8 cellular contexts compared by ENCODE assay signal in genomic region chr7:7567898-7568531, GRCh38. TPM values are rescaled to one million over a fixed set of nuclear protein-coding genes. Genes with fewer than 3 reads are reported as not detected.
DNase-seq lines count a peak whose midpoint lies in the region; ATAC-seq and TF ChIP-seq lines count a peak whose summit lies in the region.

No MANE protein-coding gene starts in this region.

- peak overlapping the region; percentile 94 to 99 (median 97) for H3K9ac ChIP-seq in BLaER1 treated with 17β-estradiol and CSF1 and Interleukin-3, amounts not matched to agents 10 nM and 100 nM
- H3K9ac ChIP-seq in KMS-11 = peak overlapping the region; percentile 84; the same call in 1 of the 2 replicates

- H3K9me3 Mint-ChIP-seq in central memory CD8-positive, alpha-beta T cell = no peaks in the 10 kb centered on the region
- H3K9me3 Mint-ChIP-seq in natural killer cell treated with Interleukin-12 subunit alpha and Interleukin-12 subunit beta and Interleukin-15 and Interleukin-18, amount 100 ng/mL, for 72 hours = no peaks in the 10 kb centered on the region

- H3K4me3 Mint-ChIP-seq in central memory CD8-positive, alpha-beta T cell = no peak overlapping the region
- H3K4me3 Mint-ChIP-seq in natural killer cell treated with Interleukin-12 subunit alpha and Interleukin-12 subunit beta and Interleukin-15 and Interleukin-18, amount 100 ng/mL, for 72 hours = peak overlapping the region; percentile 88

- peak overlapping the region; percentile 73 to 98 (median 89) for H3K4me2 ChIP-seq in BLaER1 treated with 17β-estradiol and CSF1 and Interleukin-3, amounts not matched to agents 10 nM and 100 nM
- peak overlapping the region; percentile 83 for H3K4me2 ChIP-seq in KMS-11

- peaks cover 4 to 35% (median 32%) of the 10 kb centered on the region in 11 experiments; a peak in 20 of 22 replicates for H3K9me3 ChIP-seq in BLaER1 treated with 17β-estradiol and CSF1 and Interleukin-3, amounts not matched to agents 10 nM and 100 nM (replicated peaks in 1 of 11)

- peaks cover 22 to 67% (median 28%) of the 10 kb centered on the region in 10 experiments for H3K4me1 ChIP-seq in BLaER1 treated with 17β-estradiol and CSF1 and Interleukin-3, amounts not matched to agents 10 nM and 100 nM
- peaks cover 27% of the 10 kb centered on the region for H3K4me1 ChIP-seq in KMS-11 (ENCODE audit: low read depth, poor library complexity, severe bottlenecking)

- H3K27ac ChIP-seq in BLaER1 treated with 17β-estradiol and CSF1 and Interleukin-3, amounts not matched to agents 10 nM and 100 nM = peak overlapping the region; percentile 92 to 98 (median 96); a peak in 20 of 22 replicates
- H3K27ac ChIP-seq in KMS-11 = peak overlapping the region; percentile 67; the same call in 1 of the 2 replicates

- H3K27ac Mint-ChIP-seq in central memory CD8-positive, alpha-beta T cell (ENCODE audit: low read depth) = peak overlapping the region; percentile 62
- peak overlapping the region; percentile 75 for H3K27ac Mint-ChIP-seq in natural killer cell treated with Interleukin-12 subunit alpha and Interleukin-12 subunit beta and Interleukin-15 and Interleukin-18, amount 100 ng/mL, for 72 hours

- H3K36me3 Mint-ChIP-seq in central memory CD8-positive, alpha-beta T cell (ENCODE audit: insufficient read depth) = peaks cover 8% of the 10 kb centered on the region
- peaks cover 11% of the 10 kb centered on the region for H3K36me3 Mint-ChIP-seq in natural killer cell treated with Interleukin-12 subunit alpha and Interleukin-12 subunit beta and Interleukin-15 and Interleukin-18, amount 100 ng/mL, for 72 hours

- peak overlapping the region; percentile 85; the same call in 1 of the 2 replicates for H2AFZ ChIP-seq in KMS-11 (ENCODE audit: low read depth)

- H3K4me1 Mint-ChIP-seq in central memory CD8-positive, alpha-beta T cell = peaks cover 35% of the 10 kb centered on the region
- H3K4me1 Mint-ChIP-seq in natural killer cell treated with Interleukin-12 subunit alpha and Interleukin-12 subunit beta and Interleukin-15 and Interleukin-18, amount 100 ng/mL, for 72 hours (ENCODE audit: low read depth in 2 of 2) = peaks cover 28 to 34% of the 10 kb centered on the region in 2 donors

- H3K36me3 ChIP-seq in BLaER1 treated with 17β-estradiol and CSF1 and Interleukin-3, amounts not matched to agents 10 nM and 100 nM = peaks cover 22 to 38% (median 34%) of the 10 kb centered on the region in 11 experiments
- no peaks in the 10 kb centered on the region for H3K36me3 ChIP-seq in KMS-11 (ENCODE audit: insufficient read depth)

- TF ChIP-seq CTCF in KMS-11 (conservative IDR thresholded peaks at IDR 0.05; ENCODE audit: low read depth, low read length) = no peak

- no peak for DNase-seq in central memory CD8-positive, alpha-beta T cell (ENCODE audit: low spot score in 2 of 2)
- DNase-seq in natural killer cell treated with Interleukin-12 subunit alpha and Interleukin-12 subunit beta and Interleukin-15 and Interleukin-18, amount 100 ng/mL, for 72 hours (ENCODE audit: low spot score) = no peak
- no peak for DNase-seq in NCI-H2081 treated with DMSO at 0.1 percent for 48 hours (lab: John Stamatoyannopoulos, UW)
- DNase-seq in foreskin melanocyte = no peak
- DNase-seq in putamen (ENCODE audit: low spot score) = no peak

- H3K27me3 ChIP-seq in BLaER1 treated with 17β-estradiol and CSF1 and Interleukin-3, amounts not matched to agents 10 nM and 100 nM = no peaks in the 10 kb centered on the region
- no peaks in the 10 kb centered on the region for H3K27me3 ChIP-seq in KMS-11 (ENCODE audit: insufficient read depth, low read depth)

- peaks cover 0 to 3% (median 0%) of the 10 kb centered on the region in 11 experiments; a peak in 2 of 22 replicates for H4K20me1 ChIP-seq in BLaER1 treated with 17β-estradiol and CSF1 and Interleukin-3, amounts not matched to agents 10 nM and 100 nM
- H4K20me1 ChIP-seq in KMS-11 (ENCODE audit: insufficient read depth) = no peaks in the 10 kb centered on the region

- no peak for ATAC-seq in central memory CD8-positive, alpha-beta T cell (replicated peaks; ENCODE audit: extremely low read depth, poor library complexity, severe bottlenecking)
- ATAC-seq in natural killer cell treated with Interleukin-12 subunit alpha and Interleukin-12 subunit beta and Interleukin-15 and Interleukin-18, amount 100 ng/mL, for 72 hours = no peak
- ATAC-seq in GM21528 (IDR thresholded peaks at IDR 0.05; ENCODE audit: low FRiP score, unreplicated experiment) = no peak

- peak overlapping the region; percentile 76 to 99 (median 94) for H3K4me3 ChIP-seq in BLaER1 treated with 17β-estradiol and CSF1 and Interleukin-3, amounts not matched to agents 10 nM and 100 nM
- H3K4me3 ChIP-seq in KMS-11 (IDR thresholded peaks at IDR 0.05; ENCODE audit: insufficient read depth, low read depth, low read length) = no peak overlapping the region

- peaks cover 19% of the 10 kb centered on the region; the same call in 1 of the 2 replicates for H3K79me2 ChIP-seq in KMS-11 (ENCODE audit: insufficient read depth, low read depth)

- H3K27me3 Mint-ChIP-seq in central memory CD8-positive, alpha-beta T cell = no peaks in the 10 kb centered on the region
- no peaks in the 10 kb centered on the region for H3K27me3 Mint-ChIP-seq in natural killer cell treated with Interleukin-12 subunit alpha and Interleukin-12 subunit beta and Interleukin-15 and Interleukin-18, amount 100 ng/mL, for 72 hours

RNA-seq across cellular contexts. Expression of gene MIOS, which starts 1.3 kb away (rescaled TPM):
- total RNA-seq in natural killer cell treated with Interleukin-12 subunit alpha and Interleukin-12 subunit beta and Interleukin-15 and Interleukin-18, amount 100 ng/mL, for 72 hours = 10 to 100 TPM; 22.0 to 33.8 TPM

RNA-seq across cellular contexts. Expression of gene COL28A1, which starts 32.3 kb away (rescaled TPM):
- under 1 TPM in 1 of 2 donors, not detected in 1; 0.24 TPM for total RNA-seq in natural killer cell treated with Interleukin-12 subunit alpha and Interleukin-12 subunit beta and Interleukin-15 and Interleukin-18, amount 100 ng/mL, for 72 hours
